Comparison of ENCODE assay signal across 8 cellular contexts in the genomic region with DNA sequence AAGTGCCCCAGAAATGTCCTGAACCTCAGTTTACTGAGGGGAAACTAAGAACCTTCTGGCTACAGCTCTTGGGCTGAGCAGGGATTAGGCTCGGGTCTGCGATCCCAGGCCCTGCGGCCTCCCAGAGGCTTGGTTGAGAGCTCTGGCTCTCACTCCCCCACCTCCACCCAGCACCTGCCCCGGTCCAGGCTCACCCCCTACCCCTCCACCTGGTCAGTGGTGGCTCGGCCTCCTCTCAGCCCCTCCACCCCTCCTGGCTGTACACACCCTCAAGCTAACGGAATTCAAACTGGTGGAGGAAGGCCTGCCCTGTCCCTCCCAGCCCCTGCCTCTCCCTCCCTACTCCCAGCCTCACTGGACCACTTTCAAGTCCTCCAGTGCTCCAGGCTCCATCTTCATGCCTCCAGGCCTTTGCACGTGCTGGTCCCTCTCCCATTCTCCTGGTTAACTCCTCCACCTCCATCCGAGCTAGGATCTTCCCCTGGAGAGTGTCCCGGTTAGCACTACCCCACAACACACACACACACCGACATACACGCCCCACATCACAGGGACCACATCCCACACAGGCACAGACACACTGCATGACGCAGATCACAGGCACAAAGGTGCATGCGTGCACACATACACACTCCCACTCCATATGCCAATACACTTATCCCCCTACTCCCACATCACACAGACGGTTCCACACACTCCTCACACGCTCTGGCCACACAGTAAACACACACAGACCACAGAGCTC.
DNase-seq lines count a peak whose midpoint lies in the region; ATAC-seq and TF ChIP-seq lines count a peak whose summit lies in the region.

No MANE protein-coding gene starts in this region.

- ATAC-seq in GM19397 (IDR thresholded peaks at IDR 0.05; ENCODE audit: unreplicated experiment), result no peak

- intact Hi-C loops in OCI-LY7 (cut with micrococcal nuclease; ENCODE audit: unreplicated experiment), result loop anchor here (10.0 kb wide), 1 partner anchor 315 kb away; a partner anchor contains a TSS

- H3K4me1 ChIP-seq in OCI-LY7 (ENCODE audit: insufficient read depth, low read length, poor library complexity, severe bottlenecking), result no peaks in the 10 kb centered on the region

- no peaks in the 10 kb centered on the region for H3K36me3 ChIP-seq in OCI-LY7 (ENCODE audit: insufficient read depth, low read length)

- H4K20me1 ChIP-seq in OCI-LY7 (ENCODE audit: insufficient read depth, low read length), result no peaks in the 10 kb centered on the region

- POLR2A ChIA-PET in OCI-LY7 (lab: Charles Lee), result no interaction called here

- H3K9me3 ChIP-seq in OCI-LY7 (ENCODE audit: low read length), result no peaks in the 10 kb centered on the region

- no peak overlapping the region for H3K4me3 ChIP-seq in OCI-LY7 (ENCODE audit: low read depth, low read length, poor library complexity, severe bottlenecking)

- H3K4me2 ChIP-seq in OCI-LY7 (ENCODE audit: low read length), result no peak overlapping the region

- H3K9me2 ChIP-seq in OCI-LY7 (ENCODE audit: insufficient read depth, low read length), result no peaks in the 10 kb centered on the region

- CTCF ChIA-PET in OCI-LY7 (lab: Charles Lee; ENCODE audit: unreplicated experiment), result no interaction called here

- H3K79me2 ChIP-seq in OCI-LY7 (ENCODE audit: insufficient read depth, low read depth, low read length), result no peaks in the 10 kb centered on the region

- no peak for TF ChIP-seq CTCF in OCI-LY7 (conservative IDR thresholded peaks at IDR 0.05; ENCODE audit: low read length)

- DNase-seq in NCI-H1694 treated with DMSO at 0.1 percent for 48 hours (lab: John Stamatoyannopoulos, UW) (peak; percentile 27), NCI-H1694 (lab: John Stamatoyannopoulos, UW) (no peak), amniotic epithelial cell (ENCODE audit: low read depth) (peak; percentile 69), kidney tubule cell (ENCODE audit: low spot score) (peak; percentile 37), OCI-LY7 (ENCODE audit: low spot score) (no peak)
- peak; percentile 57 for DNase-seq in stimulated activated CD4-positive, alpha-beta T cell treated with anti-CD3 and anti-CD28 coated beads, Interleukin-4, amount 100 ng/mL, for 24 hours
- DNase-seq in activated CD4-positive, CD25-positive, alpha-beta regulatory T cell (lab: John Stamatoyannopoulos, UW), result no peak

- no peak overlapping the region for H2AFZ ChIP-seq in OCI-LY7 (ENCODE audit: low read length)

- no peak overlapping the region for H3K27ac ChIP-seq in OCI-LY7 (ENCODE audit: low read depth, low read length, poor library complexity, severe bottlenecking)

- no TSS peak for BruUV-seq in OCI-LY7 (replicated peaks; lab: Mats Ljungman, UMichigan)

Comparison
In these comparisons a context has a peak if more than half of its experiments do, and no peak if none do; other contexts are left out.
1. DNase-seq: peak in NCI-H1694 treated with DMSO at 0.1 percent for 48 hours (single experiment), amniotic epithelial cell (single experiment), kidney tubule cell (single experiment) and stimulated activated CD4-positive, alpha-beta T cell treated with anti-CD3 and anti-CD28 coated beads, Interleukin-4, amount 100 ng/mL, for 24 hours (single experiment); none in NCI-H1694 (single experiment), OCI-LY7 (single experiment) and activated CD4-positive, CD25-positive, alpha-beta regulatory T cell (0 of 4).